ENCODE assay signal across 8 cellular contexts in genomic region chr9:138129318-138129717, GRCh38.
DNase-seq lines count a peak whose midpoint lies in the region; ATAC-seq, FAIRE-seq and TF ChIP-seq lines count a peak whose summit lies in the region.
"Not testable (repeated sequence)": the region's sequence is repeated elsewhere in the genome, so short reads cannot be mapped to it uniquely, and the experiment has no call there.

No MANE protein-coding gene starts in this region.

- not testable (repeated sequence) for H3K4me1 ChIP-seq in HepG2 (ENCODE audit: insufficient read depth, low read length); spleen; upper lobe of right lung

- not testable (repeated sequence) for H3K27me3 Mint-ChIP-seq in CD4-positive, alpha-beta T cell; activated naive CD4-positive, alpha-beta T cell treated with anti-CD3 and anti-CD28 coated beads, Interleukin-2, amount 50 U/mL, for 24 hours; central memory CD8-positive, alpha-beta T cell; natural killer cell treated with Interleukin-12 subunit alpha and Interleukin-12 subunit beta and Interleukin-15 and Interleukin-18, amount 100 ng/mL, for 72 hours; stimulated activated memory B cell treated with anti-CD40 and anti-IgM and Interleukin-4, amounts not matched to agents 10 μg/mL and 1 μg/mL and 100 μg/mL, for 72 hours

- not testable (repeated sequence) for H3K36me3 ChIP-seq in HepG2 (replicated peaks in 1 of 2; ENCODE audit: control insufficient read depth in 1 of 2, insufficient read depth in 2 of 2, low read length in 2 of 2); spleen; upper lobe of right lung

- not testable (repeated sequence) for H3K9me3 ChIP-seq in CD4-positive, alpha-beta T cell (ENCODE audit: control insufficient read depth, low read length); HepG2 (ENCODE audit: low read length); spleen; upper lobe of right lung

- H3K9ac ChIP-seq in HepG2 (ENCODE audit: insufficient read depth, low read depth, low read length) = not testable (repeated sequence)

- H3K36me3 Mint-ChIP-seq in CD4-positive, alpha-beta T cell (ENCODE audit: low read depth); activated naive CD4-positive, alpha-beta T cell treated with anti-CD3 and anti-CD28 coated beads, Interleukin-2, amount 50 U/mL, for 24 hours; natural killer cell treated with Interleukin-12 subunit alpha and Interleukin-12 subunit beta and Interleukin-15 and Interleukin-18, amount 100 ng/mL, for 72 hours; stimulated activated memory B cell treated with anti-CD40 and anti-IgM and Interleukin-4, amounts not matched to agents 10 μg/mL and 1 μg/mL and 100 μg/mL, for 72 hours: not testable (repeated sequence)
- peaks cover 19% of the 10 kb centered on the region for H3K36me3 Mint-ChIP-seq in central memory CD8-positive, alpha-beta T cell (ENCODE audit: insufficient read depth)

- not testable (repeated sequence) for DNase-seq in CD4-positive, alpha-beta T cell; central memory CD8-positive, alpha-beta T cell (ENCODE audit: low spot score in 2 of 2); HepG2 (ENCODE audit: low spot score); natural killer cell treated with Interleukin-12 subunit alpha and Interleukin-12 subunit beta and Interleukin-15 and Interleukin-18, amount 100 ng/mL, for 72 hours (ENCODE audit: low spot score)
- DNase-seq in spleen = peak; percentile 2
- DNase-seq in upper lobe of right lung = peak; percentile 8

- not testable (repeated sequence) for TF ChIP-seq EP300 in HepG2 (IDR thresholded peaks at IDR 0.05; ENCODE audit: low read depth in 2 of 2, low read length in 2 of 2); HepG2 (CRISPR knock-in tag; IDR thresholded peaks at IDR 0.05; ENCODE audit: borderline replicate concordance)

- not testable (repeated sequence) for H4K20me1 ChIP-seq in HepG2 (ENCODE audit: insufficient read depth, low read length)

- not testable (repeated sequence) for TF ChIP-seq RAD21 in HepG2 (CRISPR knock-in tag; IDR thresholded peaks at IDR 0.05)

- not testable (repeated sequence) for H3K79me2 ChIP-seq in HepG2 (ENCODE audit: insufficient read depth, low read length)

- BruUV-seq in HepG2 (replicated peaks; lab: Mats Ljungman, UMichigan) = not testable (repeated sequence)

- not testable (repeated sequence) for H3K4me3 ChIP-seq in HepG2 (replicated peaks in 1 of 3; ENCODE audit: insufficient read depth in 1 of 3, low read depth in 2 of 3, low read length in 3 of 3); spleen; upper lobe of right lung

- not testable (repeated sequence) for FAIRE-seq in HepG2 (lab: Jason Lieb, UNC)

- H3K4me3 Mint-ChIP-seq in CD4-positive, alpha-beta T cell = peak overlapping the region; percentile 4
- not testable (repeated sequence) for H3K4me3 Mint-ChIP-seq in activated naive CD4-positive, alpha-beta T cell treated with anti-CD3 and anti-CD28 coated beads, Interleukin-2, amount 50 U/mL, for 24 hours; central memory CD8-positive, alpha-beta T cell; natural killer cell treated with Interleukin-12 subunit alpha and Interleukin-12 subunit beta and Interleukin-15 and Interleukin-18, amount 100 ng/mL, for 72 hours; stimulated activated memory B cell treated with anti-CD40 and anti-IgM and Interleukin-4, amounts not matched to agents 10 μg/mL and 1 μg/mL and 100 μg/mL, for 72 hours

- WGBS in HepG2 (ENCODE audit: low lambda C conversion rate) = 37% methylated on average over 4 of the region's 4 CpGs
- WGBS in spleen, 5 donors = 78 to 94% (median 78%) methylated on average over 4 of the region's 4 CpGs

- H2AFZ ChIP-seq in HepG2 (ENCODE audit: low read length) = not testable (repeated sequence)

- in situ Hi-C loops in HepG2 (cut with HindIII; ENCODE audit: extremely low pct_ligation_motif_present, low pct_unique_long_range_greater_than_20kb) = not testable (repeated sequence)

- not testable (repeated sequence) for H3K27me3 ChIP-seq in CD4-positive, alpha-beta T cell (ENCODE audit: control insufficient read depth, insufficient read depth, low read length); HepG2 (ENCODE audit: control insufficient read depth in 1 of 2, insufficient read depth in 2 of 2, low read length in 2 of 2); spleen (replicated peaks in 1 of 7); upper lobe of right lung

- POLR2A ChIA-PET in CD4-positive, alpha-beta T cell (lab: Charles Lee); HepG2 (lab: Yijun Ruan, JAX): not testable (repeated sequence)

- not testable (repeated sequence) for H3K4me1 Mint-ChIP-seq in CD4-positive, alpha-beta T cell (ENCODE audit: low read depth); activated naive CD4-positive, alpha-beta T cell treated with anti-CD3 and anti-CD28 coated beads, Interleukin-2, amount 50 U/mL, for 24 hours; central memory CD8-positive, alpha-beta T cell; natural killer cell treated with Interleukin-12 subunit alpha and Interleukin-12 subunit beta and Interleukin-15 and Interleukin-18, amount 100 ng/mL, for 72 hours (ENCODE audit: low read depth in 2 of 2); stimulated activated memory B cell treated with anti-CD40 and anti-IgM and Interleukin-4, amounts not matched to agents 10 μg/mL and 1 μg/mL and 100 μg/mL, for 72 hours

- not testable (repeated sequence) for TF ChIP-seq CTCF in CD4-positive, alpha-beta T cell (IDR thresholded peaks at IDR 0.05); HepG2 (CRISPR knock-in tag; IDR thresholded peaks at IDR 0.05); spleen (IDR thresholded peaks at IDR 0.05 in 8 of 11, conservative IDR thresholded peaks at IDR 0.05 in 3 of 11); upper lobe of right lung (IDR thresholded peaks at IDR 0.05)

- H3K9me3 Mint-ChIP-seq in CD4-positive, alpha-beta T cell; activated naive CD4-positive, alpha-beta T cell treated with anti-CD3 and anti-CD28 coated beads, Interleukin-2, amount 50 U/mL, for 24 hours; central memory CD8-positive, alpha-beta T cell; natural killer cell treated with Interleukin-12 subunit alpha and Interleukin-12 subunit beta and Interleukin-15 and Interleukin-18, amount 100 ng/mL, for 72 hours; stimulated activated memory B cell treated with anti-CD40 and anti-IgM and Interleukin-4, amounts not matched to agents 10 μg/mL and 1 μg/mL and 100 μg/mL, for 72 hours: not testable (repeated sequence)

- H3K4me2 ChIP-seq in HepG2 (ENCODE audit: low read depth, low read length) = not testable (repeated sequence)

- not testable (repeated sequence) for TF ChIP-seq POLR2A in HepG2 (IDR thresholded peaks at IDR 0.05; ENCODE audit: insufficient read depth in 1 of 2, low read depth in 2 of 2, low read length in 2 of 2); spleen (IDR thresholded peaks at IDR 0.05)

- intact Hi-C loops in CD4-positive, alpha-beta T cell (cut with DNase I, micrococcal nuclease); HepG2 (cut with micrococcal nuclease; ENCODE audit: unreplicated experiment); spleen (cut with DNase I; ENCODE audit: low total_unique reads); upper lobe of right lung (cut with DNase I): not testable (repeated sequence)

- CTCF ChIA-PET in CD4-positive, alpha-beta T cell (lab: Charles Lee) = interaction anchor here (0.7 kb wide), 1 partner anchor 21 kb away, joined by 3 read pairs; no protein-coding TSS in a partner anchor
- CTCF ChIA-PET in HepG2 (lab: Yijun Ruan, JAX; ENCODE audit: low intra/inter-chr PET ratio, low total read pairs) = not testable (repeated sequence)

- H3K27ac ChIP-seq in CD4-positive, alpha-beta T cell (ENCODE audit: low read depth, low read length); HepG2 (ENCODE audit: extremely low read length, insufficient read depth, low read length); spleen; upper lobe of right lung: not testable (repeated sequence)

- not testable (repeated sequence) for ATAC-seq in CD4-positive, alpha-beta T cell (ENCODE audit: poor library complexity); upper lobe of right lung
- peak; percentile 24 for ATAC-seq in central memory CD8-positive, alpha-beta T cell (replicated peaks; ENCODE audit: extremely low read depth, poor library complexity, severe bottlenecking)
- peak; percentile 38; the same call in 1 of the 3 replicates for ATAC-seq in HepG2
- peak; percentile 8 to 34 for ATAC-seq in natural killer cell treated with Interleukin-12 subunit alpha and Interleukin-12 subunit beta and Interleukin-15 and Interleukin-18, amount 100 ng/mL, for 72 hours
- ATAC-seq in stimulated activated memory B cell treated with anti-CD40 and anti-IgM and Interleukin-4, amounts not matched to agents 10 μg/mL and 1 μg/mL and 100 μg/mL, for 72 hours = peak; percentile 12

- H3K27ac Mint-ChIP-seq in CD4-positive, alpha-beta T cell; central memory CD8-positive, alpha-beta T cell (ENCODE audit: low read depth); natural killer cell treated with Interleukin-12 subunit alpha and Interleukin-12 subunit beta and Interleukin-15 and Interleukin-18, amount 100 ng/mL, for 72 hours; stimulated activated memory B cell treated with anti-CD40 and anti-IgM and Interleukin-4, amounts not matched to agents 10 μg/mL and 1 μg/mL and 100 μg/mL, for 72 hours: not testable (repeated sequence)
- peak overlapping the region; percentile 41 for H3K27ac Mint-ChIP-seq in activated naive CD4-positive, alpha-beta T cell treated with anti-CD3 and anti-CD28 coated beads, Interleukin-2, amount 50 U/mL, for 24 hours
